Comparison of ENCODE assay signal across 21 cellular contexts in genomic region chr7:138970979-138971378, GRCh38. TPM values are rescaled to one million over a fixed set of nuclear protein-coding genes. Genes with fewer than 3 reads are reported as not detected.
"Had no signal": no experiment of that assay in that cellular context is flagged by ENCODE, and none has a peak within 500 bp of the region (broad histone marks: within the 10 kb centered on the region; RNA-seq: fewer than 3 reads in every experiment).

No MANE protein-coding gene starts in this region.

- ATAC-seq: activated CD8-positive, alpha-beta T cell treated with anti-CD3 and anti-CD28 coated beads, Interleukin-2, amount 10 ng/mL, durations not matched to agents 7 days and 5 days; gastrocnemius medialis; heart left ventricle; left lobe of liver; naive thymus-derived CD4-positive, alpha-beta T cell; right cardiac atrium had no signal

- H3K4me3 Mint-ChIP-seq: activated CD4-positive, alpha-beta T cell treated with anti-CD3 and anti-CD28 coated beads, Interleukin-2, amount 10 ng/mL, durations not matched to agents 7 days and 5 days; activated CD8-positive, alpha-beta T cell treated with anti-CD3 and anti-CD28 coated beads, Interleukin-2, amount 10 ng/mL, durations not matched to agents 7 days and 5 days; activated naive CD4-positive, alpha-beta T cell treated with anti-CD3 and anti-CD28 coated beads, Interleukin-2, amount 50 U/mL, for 24 hours; activated T-helper 1 cell treated with anti-CD3 and anti-CD28 coated beads, Interleukin-12 subunit alpha, Interleukin-12 subunit beta, Interleukin-2, Interleukin-4 antibody, amounts not matched to agents 30 ng/mL and 10 ng/mL and 1 ng/mL, durations not matched to agents 14 hours and 24 hours and 36 hours; naive thymus-derived CD4-positive, alpha-beta T cell; stimulated activated naive CD8-positive, alpha-beta T cell treated with anti-CD3 and anti-CD28 coated beads, Interleukin-15, Interleukin-2, amounts not matched to agents 100 ng/mL and 50 ng/mL, for 24 hours had no signal

- H3K4me1 ChIP-seq: esophagus squamous epithelium, lower lobe of right lung, tibial artery had no signal

- H3K9me3 Mint-ChIP-seq: activated CD4-positive, alpha-beta T cell treated with anti-CD3 and anti-CD28 coated beads, Interleukin-2, amount 10 ng/mL, durations not matched to agents 7 days and 5 days; activated naive CD4-positive, alpha-beta T cell treated with anti-CD3 and anti-CD28 coated beads, Interleukin-2, amount 50 U/mL, for 24 hours; activated T-helper 1 cell treated with anti-CD3 and anti-CD28 coated beads, Interleukin-12 subunit alpha, Interleukin-12 subunit beta, Interleukin-2, Interleukin-4 antibody, amounts not matched to agents 30 ng/mL and 10 ng/mL and 1 ng/mL, durations not matched to agents 14 hours and 24 hours and 36 hours; naive thymus-derived CD4-positive, alpha-beta T cell; stimulated activated naive CD8-positive, alpha-beta T cell treated with anti-CD3 and anti-CD28 coated beads, Interleukin-15, Interleukin-2, amounts not matched to agents 100 ng/mL and 50 ng/mL, for 24 hours had no signal

- H3K27me3 Mint-ChIP-seq: activated naive CD4-positive, alpha-beta T cell treated with anti-CD3 and anti-CD28 coated beads, Interleukin-2, amount 50 U/mL, for 24 hours had no signal

- H3K4me3 ChIP-seq: coronary artery, esophagus squamous epithelium, gastrocnemius medialis, heart left ventricle, lower lobe of right lung, ovary, tibial artery had no signal

- H3K9me3 ChIP-seq: esophagus squamous epithelium, gastrocnemius medialis, heart left ventricle, lower lobe of right lung, neutrophil, ovary, tibial artery had no signal

- DNase-seq: activated CD4-positive, alpha-beta T cell treated with anti-CD3 and anti-CD28 coated beads, Interleukin-2, amount 10 ng/mL, durations not matched to agents 7 days and 5 days; activated CD4-positive, CD25-positive, alpha-beta regulatory T cell treated with anti-CD3 and anti-CD28 coated beads, Interleukin-2, amount 50 U/mL, for 72 hours; activated CD8-positive, alpha-beta T cell treated with anti-CD3 and anti-CD28 coated beads, Interleukin-2, amount 10 ng/mL, durations not matched to agents 7 days and 5 days; activated gamma-delta T cell treated with Interleukin-2 at 50 U/mL for 16 hours; esophagus squamous epithelium; gastrocnemius medialis; heart left ventricle; lower lobe of right lung; naive thymus-derived CD4-positive, alpha-beta T cell; ovary; right cardiac atrium; stimulated activated CD4-positive, alpha-beta T cell treated with anti-CD3 and anti-CD28 coated beads, Interleukin-12 subunit alpha, Interleukin-12 subunit beta, amount 100 ng/mL, for 4 hours; stimulated activated CD4-positive, alpha-beta T cell treated with anti-CD3 and anti-CD28 coated beads, Interleukin-4, amount 100 ng/mL, for 4 hours; tibial artery had no signal

- H3K27me3 ChIP-seq: esophagus squamous epithelium, heart left ventricle, neutrophil, ovary had no signal

- H3K4me1 Mint-ChIP-seq: activated CD4-positive, alpha-beta T cell treated with anti-CD3 and anti-CD28 coated beads, Interleukin-2, amount 10 ng/mL, durations not matched to agents 7 days and 5 days; activated naive CD4-positive, alpha-beta T cell treated with anti-CD3 and anti-CD28 coated beads, Interleukin-2, amount 50 U/mL, for 24 hours; naive thymus-derived CD4-positive, alpha-beta T cell had no signal

- H3K27ac ChIP-seq: coronary artery, esophagus squamous epithelium, gastrocnemius medialis, heart left ventricle, lower lobe of right lung, neutrophil, ovary, tibial artery, VCaP had no signal

- H3K36me3 Mint-ChIP-seq: activated naive CD4-positive, alpha-beta T cell treated with anti-CD3 and anti-CD28 coated beads, Interleukin-2, amount 50 U/mL, for 24 hours; naive thymus-derived CD4-positive, alpha-beta T cell had no signal

- H3K36me3 ChIP-seq: esophagus squamous epithelium, gastrocnemius medialis, heart left ventricle, lower lobe of right lung, neutrophil, ovary, tibial artery had no signal

- H3K27ac Mint-ChIP-seq: activated CD4-positive, alpha-beta T cell treated with anti-CD3 and anti-CD28 coated beads, Interleukin-2, amount 10 ng/mL, durations not matched to agents 7 days and 5 days; activated naive CD4-positive, alpha-beta T cell treated with anti-CD3 and anti-CD28 coated beads, Interleukin-2, amount 50 U/mL, for 24 hours; activated T-helper 1 cell treated with anti-CD3 and anti-CD28 coated beads, Interleukin-12 subunit alpha, Interleukin-12 subunit beta, Interleukin-2, Interleukin-4 antibody, amounts not matched to agents 30 ng/mL and 10 ng/mL and 1 ng/mL, durations not matched to agents 14 hours and 24 hours and 36 hours; naive thymus-derived CD4-positive, alpha-beta T cell; stimulated activated naive CD8-positive, alpha-beta T cell treated with anti-CD3 and anti-CD28 coated beads, Interleukin-15, Interleukin-2, amounts not matched to agents 100 ng/mL and 50 ng/mL, for 24 hours had no signal

RNA-seq across cellular contexts. Expression of gene KIAA1549, which starts 10.2 kb away (rescaled TPM):
- polyA plus RNA-seq: naive thymus-derived CD4-positive, alpha-beta T cell had no signal
